ENCODE assay signal across 8 cellular contexts in the genomic region with DNA sequence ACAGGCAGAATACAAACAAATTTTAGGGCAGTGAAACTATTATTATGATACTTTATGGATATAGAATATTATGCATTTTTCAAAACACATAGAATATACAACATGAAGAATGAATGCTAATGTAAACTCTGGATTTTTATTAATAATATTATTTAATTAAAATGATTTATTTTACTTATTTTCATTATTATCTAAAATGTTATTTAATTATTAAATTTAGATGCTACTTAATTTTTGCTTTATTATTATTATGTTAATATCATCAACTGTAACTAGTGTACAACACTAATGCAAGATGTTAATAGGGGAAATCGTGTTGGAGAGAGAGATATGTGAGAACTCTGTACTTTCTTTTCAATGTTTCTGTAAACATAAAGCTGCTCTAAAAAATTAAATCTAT.
"Had no signal": no experiment of that assay in that cellular context is flagged by ENCODE, and none has a peak within 500 bp of the region (broad histone marks: within the 10 kb centered on the region; RNA-seq: fewer than 3 reads in every experiment).

No MANE protein-coding gene starts in this region.

- H3K4me3 ChIP-seq: GM23338, K562 had no signal

- DNase-seq: H9, HCEC 1CT, IMR-90, KG1 had no signal

- ATAC-seq: GM23338, K562 had no signal

- FAIRE-seq: H1, H54, K562 had no signal
